In the genomic region with DNA sequence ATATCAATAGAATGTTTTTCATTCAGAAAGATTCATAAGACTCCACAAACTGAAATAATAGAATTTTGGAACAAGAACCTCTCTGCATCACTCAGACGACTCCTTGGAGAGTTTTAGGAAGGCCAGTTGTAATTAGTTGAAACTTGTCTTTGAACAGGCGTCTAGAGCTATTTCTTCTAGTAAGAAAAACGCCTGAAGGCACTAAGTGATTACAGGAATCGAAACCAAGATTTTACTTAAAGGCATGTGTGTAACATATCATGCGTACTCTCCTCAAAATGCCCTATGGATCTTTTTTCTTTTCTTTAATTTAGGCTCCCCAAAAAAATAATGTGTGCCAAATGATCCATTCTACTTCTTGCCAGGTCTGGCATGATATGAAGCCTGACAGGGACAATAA, we compare ENCODE assay signal across 20 cellular contexts.
DNase-seq lines count a peak whose midpoint lies in the region; ATAC-seq and TF ChIP-seq lines count a peak whose summit lies in the region.
"Had no signal": no experiment of that assay in that cellular context is flagged by ENCODE, and none has a peak within 500 bp of the region (broad histone marks: within the 10 kb centered on the region; RNA-seq: fewer than 3 reads in every experiment).

No MANE protein-coding gene starts in this region.

- H3K27ac ChIP-seq in mammary epithelial cell (ENCODE audit: insufficient read depth, low read depth, low read length) (no peak overlapping the region), colonic mucosa (no peak overlapping the region), tibial nerve (no peak overlapping the region)

- whole genome bisulfite sequencing in mammary epithelial cell (ENCODE audit: low coverage, missing lambda C conversion rate): 4% methylated on average over 5 of the region's 5 CpGs
- 51 to 60% methylated on average over 5 of the region's 5 CpGs for WGBS in tibial nerve, 2 donors

- H3K4me1 ChIP-seq in mammary epithelial cell (ENCODE audit: insufficient read depth, low read length) (no peaks in the 10 kb centered on the region), colonic mucosa (no peaks in the 10 kb centered on the region), tibial nerve (peaks cover 0 to 4% (median 0%) of the 10 kb centered on the region in 4 donors)
- H3K4me1 ChIP-seq: Caco-2 had no signal

- in situ Hi-C loops in mammary epithelial cell (cut with MboI; ENCODE audit: low sequenced_read_pairs in 2 of 2): no loop called here

- no peak overlapping the region for H2AFZ ChIP-seq in mammary epithelial cell (ENCODE audit: low read depth, low read length)

- dilution Hi-C loops in mammary epithelial cell (cut with HindIII; ENCODE audit: low sequenced_read_pairs): no loop called here

- no peak for TF ChIP-seq POLR2A in tibial nerve (IDR thresholded peaks at IDR 0.05)

- CTCF ChIA-PET in mammary epithelial cell (lab: Charles Lee; ENCODE audit: low non-redundant PET): no interaction called here

- no peak for TF ChIP-seq CTCF in mammary epithelial cell (conservative IDR thresholded peaks at IDR 0.05 in 1 of 2, IDR thresholded peaks at IDR 0.05 in 1 of 2; ENCODE audit: extremely low read depth in 1 of 2, insufficient read depth in 1 of 2, low read depth in 1 of 2, low read length in 2 of 2)
- no peak for TF ChIP-seq CTCF in colonic mucosa (IDR thresholded peaks at IDR 0.05)
- TF ChIP-seq CTCF in tibial nerve (IDR thresholded peaks at IDR 0.05): no peak

- no peaks in the 10 kb centered on the region for H3K9me3 ChIP-seq in mammary epithelial cell (replicated peaks; ENCODE audit: insufficient read depth, low read length)
- H3K9me3 ChIP-seq in colonic mucosa: no peaks in the 10 kb centered on the region
- no peaks in the 10 kb centered on the region for H3K9me3 ChIP-seq in tibial nerve
- H3K9me3 ChIP-seq: Caco-2 had no signal

- BruUV-seq in mammary epithelial cell (replicated peaks; lab: Mats Ljungman, UMichigan): no TSS peak

- H3K4me3 ChIP-seq in mammary epithelial cell (replicated peaks in 1 of 3; ENCODE audit: insufficient read depth in 1 of 3, low read depth in 2 of 3, low read length in 3 of 3): no peak overlapping the region
- no peak overlapping the region for H3K4me3 ChIP-seq in colonic mucosa
- no peak overlapping the region for H3K4me3 ChIP-seq in tibial nerve

- ATAC-seq in GM18858 (IDR thresholded peaks at IDR 0.05; ENCODE audit: unreplicated experiment) (peak; percentile 25), GM21717 (IDR thresholded peaks at IDR 0.05; ENCODE audit: unreplicated experiment) (peak; percentile 41), HG03432 (IDR thresholded peaks at IDR 0.05; ENCODE audit: unreplicated experiment) (peak; percentile 20)
- ATAC-seq: HCT116 had no signal

- H3K36me3 ChIP-seq in mammary epithelial cell (ENCODE audit: insufficient read depth, low read length) (no peaks in the 10 kb centered on the region), colonic mucosa (no peaks in the 10 kb centered on the region), tibial nerve (no peaks in the 10 kb centered on the region)

- H3K79me2 ChIP-seq in mammary epithelial cell (ENCODE audit: insufficient read depth, low read length): no peaks in the 10 kb centered on the region

- H3K27me3 ChIP-seq in mammary epithelial cell (ENCODE audit: insufficient read depth, low read length): no peaks in the 10 kb centered on the region
- H3K27me3 ChIP-seq in colonic mucosa: no peaks in the 10 kb centered on the region
- H3K27me3 ChIP-seq in tibial nerve: no peaks in the 10 kb centered on the region

- no peaks in the 10 kb centered on the region for H4K20me1 ChIP-seq in mammary epithelial cell (ENCODE audit: insufficient read depth, low read length)

- H3K9ac ChIP-seq in mammary epithelial cell (ENCODE audit: insufficient read depth, low read length) (no peak overlapping the region), colonic mucosa (ENCODE audit: low read depth in 2 of 2, low read length in 2 of 2) (no peak overlapping the region)

- DNase-seq in mammary epithelial cell (peak; percentile 9), T-helper 9 cell (no peak), colonic mucosa (no peak), globus pallidus (ENCODE audit: low spot score) (no peak), tibial nerve (ENCODE audit: low spot score in 2 of 2) (no peak)
- DNase-seq: activated CD4-positive, alpha-beta T cell treated with anti-CD3 and anti-CD28 coated beads for 4 hours; activated naive CD4-positive, alpha-beta T cell treated with anti-CD3 and anti-CD28 coated beads, Interleukin-2, amount 50 U/mL, for 16 hours; Caco-2; cortex of kidney; glutamatergic neuron; IMR-90; mesenchymal stem cell; NCI-H1092 treated with DMSO at 0.1 percent for 48 hours; nephron progenitor cell; SIG-M5; stimulated activated CD4-positive, alpha-beta T cell treated with anti-CD3 and anti-CD28 coated beads, Interleukin-15, amount 100 ng/mL, for 24 hours had no signal

- TF ChIP-seq EP300 in tibial nerve (IDR thresholded peaks at IDR 0.05): no peak

- no peak overlapping the region for H3K4me2 ChIP-seq in mammary epithelial cell (ENCODE audit: insufficient read depth, low read depth, low read length)

- intact Hi-C loops in mammary epithelial cell (cut with micrococcal nuclease): no loop called here
- intact Hi-C loops in colonic mucosa (cut with DNase I): no loop called here
